Comparison of ENCODE assay signal across 2 cellular contexts in the genomic region with DNA sequence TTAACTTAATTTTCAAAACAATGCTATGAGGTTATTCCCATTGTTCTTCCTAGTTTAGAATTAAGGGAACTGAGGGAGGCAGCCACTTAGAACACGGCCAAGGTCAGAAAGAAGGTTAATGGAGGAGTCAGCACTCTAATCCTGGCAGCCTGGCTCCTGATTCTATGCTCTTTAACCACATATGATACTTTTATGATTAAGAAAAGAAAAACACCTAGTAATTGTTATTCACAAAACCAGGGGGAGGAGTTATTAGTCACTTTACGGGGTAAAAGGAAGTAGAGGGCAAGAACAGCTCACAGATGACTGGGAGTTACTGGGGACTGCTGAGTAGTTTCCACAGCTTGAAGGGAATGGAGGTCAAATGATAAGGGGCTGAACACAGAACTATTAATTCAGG.
TF ChIP-seq lines count a peak whose summit lies in the region.

No MANE protein-coding gene starts in this region.

TF ChIP-seq in liver, 16 proteins besides CTCF, POLR2A, EP300 and RAD21:
- TF ChIP-seq, protein P1, sequence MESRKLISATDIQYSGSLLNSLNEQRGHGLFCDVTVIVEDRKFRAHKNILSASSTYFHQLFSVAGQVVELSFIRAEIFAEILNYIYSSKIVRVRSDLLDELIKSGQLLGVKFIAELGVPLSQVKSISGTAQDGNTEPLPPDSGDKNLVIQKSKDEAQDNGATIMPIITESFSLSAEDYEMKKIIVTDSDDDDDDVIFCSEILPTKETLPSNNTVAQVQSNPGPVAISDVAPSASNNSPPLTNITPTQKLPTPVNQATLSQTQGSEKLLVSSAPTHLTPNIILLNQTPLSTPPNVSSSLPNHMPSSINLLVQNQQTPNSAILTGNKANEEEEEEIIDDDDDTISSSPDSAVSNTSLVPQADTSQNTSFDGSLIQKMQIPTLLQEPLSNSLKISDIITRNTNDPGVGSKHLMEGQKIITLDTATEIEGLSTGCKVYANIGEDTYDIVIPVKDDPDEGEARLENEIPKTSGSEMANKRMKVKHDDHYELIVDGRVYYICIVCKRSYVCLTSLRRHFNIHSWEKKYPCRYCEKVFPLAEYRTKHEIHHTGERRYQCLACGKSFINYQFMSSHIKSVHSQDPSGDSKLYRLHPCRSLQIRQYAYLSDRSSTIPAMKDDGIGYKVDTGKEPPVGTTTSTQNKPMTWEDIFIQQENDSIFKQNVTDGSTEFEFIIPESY (IDR thresholded peaks at IDR 0.05) = no peak
- TF ChIP-seq NR2F2 (IDR thresholded peaks at IDR 0.05) = peak; percentile 77

TF ChIP-seq in HepG2, 621 proteins besides CTCF, POLR2A, EP300 and RAD21 (continued from another document):
- TF ChIP-seq, protein P2, sequence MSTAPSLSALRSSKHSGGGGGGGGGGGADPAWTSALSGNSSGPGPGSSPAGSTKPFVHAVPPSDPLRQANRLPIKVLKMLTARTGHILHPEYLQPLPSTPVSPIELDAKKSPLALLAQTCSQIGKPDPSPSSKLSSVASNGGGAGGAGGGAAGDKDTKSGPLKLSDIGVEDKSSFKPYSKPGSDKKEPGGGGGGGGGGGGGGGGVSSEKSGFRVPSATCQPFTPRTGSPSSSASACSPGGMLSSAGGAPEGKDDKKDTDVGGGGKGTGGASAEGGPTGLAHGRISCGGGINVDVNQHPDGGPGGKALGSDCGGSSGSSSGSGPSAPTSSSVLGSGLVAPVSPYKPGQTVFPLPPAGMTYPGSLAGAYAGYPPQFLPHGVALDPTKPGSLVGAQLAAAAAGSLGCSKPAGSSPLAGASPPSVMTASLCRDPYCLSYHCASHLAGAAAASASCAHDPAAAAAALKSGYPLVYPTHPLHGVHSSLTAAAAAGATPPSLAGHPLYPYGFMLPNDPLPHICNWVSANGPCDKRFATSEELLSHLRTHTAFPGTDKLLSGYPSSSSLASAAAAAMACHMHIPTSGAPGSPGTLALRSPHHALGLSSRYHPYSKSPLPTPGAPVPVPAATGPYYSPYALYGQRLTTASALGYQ (CRISPR knock-in tag; IDR thresholded peaks at IDR 0.05) = no peak
- no peak for TF ChIP-seq ZNF569 (CRISPR knock-in tag; IDR thresholded peaks at IDR 0.05; ENCODE audit: borderline replicate concordance)
- TF ChIP-seq HOXD1 (CRISPR knock-in tag; IDR thresholded peaks at IDR 0.05) = no peak
- no peak for TF ChIP-seq DNMT1 (CRISPR knock-in tag; IDR thresholded peaks at IDR 0.05)
- TF ChIP-seq MTF1 (CRISPR knock-in tag; IDR thresholded peaks at IDR 0.05) = no peak
- TF ChIP-seq, protein P3, sequence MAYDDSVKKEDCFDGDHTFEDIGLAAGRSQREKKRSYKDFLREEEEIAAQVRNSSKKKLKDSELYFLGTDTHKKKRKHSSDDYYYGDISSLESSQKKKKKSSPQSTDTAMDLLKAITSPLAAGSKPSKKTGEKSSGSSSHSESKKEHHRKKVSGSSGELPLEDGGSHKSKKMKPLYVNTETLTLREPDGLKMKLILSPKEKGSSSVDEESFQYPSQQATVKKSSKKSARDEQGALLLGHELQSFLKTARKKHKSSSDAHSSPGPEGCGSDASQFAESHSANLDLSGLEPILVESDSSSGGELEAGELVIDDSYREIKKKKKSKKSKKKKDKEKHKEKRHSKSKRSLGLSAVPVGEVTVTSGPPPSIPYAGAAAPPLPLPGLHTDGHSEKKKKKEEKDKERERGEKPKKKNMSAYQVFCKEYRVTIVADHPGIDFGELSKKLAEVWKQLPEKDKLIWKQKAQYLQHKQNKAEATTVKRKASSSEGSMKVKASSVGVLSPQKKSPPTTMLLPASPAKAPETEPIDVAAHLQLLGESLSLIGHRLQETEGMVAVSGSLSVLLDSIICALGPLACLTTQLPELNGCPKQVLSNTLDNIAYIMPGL (CRISPR knock-in tag; IDR thresholded peaks at IDR 0.05; ENCODE audit: borderline replicate concordance in 1 of 2, low read depth in 1 of 2) = no peak
- TF ChIP-seq FOXM1 (CRISPR knock-in tag; IDR thresholded peaks at IDR 0.05) = no peak
- TF ChIP-seq FOXK1 (CRISPR knock-in tag; IDR thresholded peaks at IDR 0.05; ENCODE audit: borderline replicate concordance, low read depth) = no peak
TF ChIP-seq in HepG2: peak in this region for 0.
